17 cellular contexts compared by ENCODE assay signal in the genomic region with DNA sequence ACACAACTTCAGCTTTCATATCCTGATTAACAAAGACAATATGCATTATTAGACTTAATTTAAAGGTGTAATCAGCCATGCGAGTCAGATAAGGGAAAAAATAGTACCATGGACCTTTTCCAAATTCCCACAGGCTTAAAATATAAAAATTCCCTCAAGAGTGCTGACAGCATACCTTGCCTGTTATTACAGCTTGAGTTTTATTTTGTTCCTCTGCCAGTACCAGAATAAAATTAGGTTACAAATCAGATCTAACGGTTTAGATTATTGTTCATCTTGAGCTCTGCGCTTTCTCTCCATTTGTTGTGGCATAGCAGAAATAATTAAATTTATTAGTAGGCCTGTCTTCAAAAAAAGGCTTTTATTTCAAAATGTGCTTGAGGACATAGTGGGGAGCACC.
DNase-seq lines count a peak whose midpoint lies in the region; ATAC-seq, FAIRE-seq and TF ChIP-seq lines count a peak whose summit lies in the region.
"Had no signal": no experiment of that assay in that cellular context is flagged by ENCODE, and none has a peak within 500 bp of the region (broad histone marks: within the 10 kb centered on the region; RNA-seq: fewer than 3 reads in every experiment).

No MANE protein-coding gene starts in this region.

- intact Hi-C loops in heart left ventricle (cut with DNase I): loop anchor here in 3 of 10 donors (5.0 kb wide), 2 partner anchors 36 to 91 kb away; no protein-coding TSS in a partner anchor
- intact Hi-C loops in right cardiac atrium (cut with DNase I): no loop called here

- ATAC-seq in heart left ventricle (no peak), right cardiac atrium (no peak)

- no peak overlapping the region for H3K4ac ChIP-seq in neuronal stem cell (ENCODE audit: low read length)

- H3K9me3 ChIP-seq in heart left ventricle (no peaks in the 10 kb centered on the region), right cardiac atrium (ENCODE audit: control insufficient read depth, low read length) (no peaks in the 10 kb centered on the region), parathyroid adenoma (ENCODE audit: control insufficient read depth, low read length) (no peaks in the 10 kb centered on the region), neuronal stem cell (replicated peaks in 1 of 2; ENCODE audit: control insufficient read depth in 2 of 2, insufficient read depth in 1 of 2, low read depth in 1 of 2, low read length in 2 of 2) (no peaks in the 10 kb centered on the region)
- H3K9me3 ChIP-seq: BLaER1 had no signal

- no peaks in the 10 kb centered on the region for H3K79me1 ChIP-seq in neuronal stem cell (ENCODE audit: low read depth, low read length)

- H3K14ac ChIP-seq in neuronal stem cell (ENCODE audit: low read length): no peak overlapping the region

- no peak overlapping the region for H2BK120ac ChIP-seq in neuronal stem cell (ENCODE audit: low read depth, low read length)

- WGBS in heart left ventricle, 4 donors: 32 to 45% (median 35%) methylated on average over 3 of the region's 3 CpGs
- 53% methylated on average over 3 of the region's 3 CpGs for WGBS in right cardiac atrium
- WGBS in neuronal stem cell (ENCODE audit: extremely low coverage in 2 of 2, insufficient read length in 2 of 2, insufficient replicate concordance in 1 of 2), 2 donors: no CpG with 5 or more reads among the region's 3 CpGs

- H2AFZ ChIP-seq in parathyroid adenoma: no peak overlapping the region
- H2AFZ ChIP-seq in neuronal stem cell (ENCODE audit: low read length): no peak overlapping the region

- no peak overlapping the region for H4K91ac ChIP-seq in neuronal stem cell (ENCODE audit: low read depth, low read length, poor library complexity)

- H3K4me1 ChIP-seq in heart left ventricle (peaks cover 11 to 81% (median 63%) of the 10 kb centered on the region in 12 donors), right cardiac atrium (ENCODE audit: control insufficient read depth, insufficient read depth, low read length) (peaks cover 11% of the 10 kb centered on the region), parathyroid adenoma (peaks cover 70% of the 10 kb centered on the region), neuronal stem cell (ENCODE audit: control insufficient read depth in 2 of 2, insufficient read depth in 1 of 2, low read depth in 1 of 2, low read length in 2 of 2) (peaks cover 9 to 10% of the 10 kb centered on the region in 2 donors)
- H3K4me1 ChIP-seq: BLaER1 had no signal

- H2BK5ac ChIP-seq in neuronal stem cell (ENCODE audit: low read length): no peak overlapping the region

- H3K36me3 ChIP-seq in heart left ventricle (no peaks in the 10 kb centered on the region), parathyroid adenoma (ENCODE audit: control insufficient read depth, insufficient read depth, low read length) (no peaks in the 10 kb centered on the region), neuronal stem cell (replicated peaks in 1 of 2; ENCODE audit: control insufficient read depth in 2 of 2, insufficient read depth in 2 of 2, low read length in 2 of 2) (no peaks in the 10 kb centered on the region)
- H3K36me3 ChIP-seq: BLaER1 had no signal

- TF ChIP-seq CTCF in heart left ventricle (IDR thresholded peaks at IDR 0.05): no peak
- TF ChIP-seq CTCF in coronary artery (IDR thresholded peaks at IDR 0.05): no peak
- no peak for TF ChIP-seq CTCF in parathyroid adenoma (IDR thresholded peaks at IDR 0.05)

- TF ChIP-seq POLR2A in heart left ventricle (IDR thresholded peaks at IDR 0.05): no peak
- no peak for TF ChIP-seq POLR2A in H54 (IDR thresholded peaks at IDR 0.05; ENCODE audit: low read depth, low read length)

- H3K4me2 ChIP-seq in parathyroid adenoma (ENCODE audit: low read length) (no peak overlapping the region), neuronal stem cell (ENCODE audit: insufficient read depth, low read length, poor library complexity, severe bottlenecking) (no peak overlapping the region)
- H3K4me2 ChIP-seq: BLaER1 had no signal

- H2AK5ac ChIP-seq in neuronal stem cell (ENCODE audit: low read depth, low read length): no peak overlapping the region

- no peak for DNase-seq in heart left ventricle
- no peak for DNase-seq in right cardiac atrium
- DNase-seq in H54 (ENCODE audit: insufficient read length, low spot score): no peak
- DNase-seq in coronary artery (ENCODE audit: low spot score): no peak
- no peak for DNase-seq in OCI-M1 (lab: John Stamatoyannopoulos, UW)
- no peak for DNase-seq in neuronal stem cell (ENCODE audit: low spot score)
- DNase-seq in activated CD4-positive, CD25-positive, alpha-beta regulatory T cell treated with anti-CD3 and anti-CD28 coated beads, Interleukin-2, amount 50 U/mL, for 72 hours: no peak
- DNase-seq: 8988T; Calu3; CD4-positive, alpha-beta memory T cell; DMS79 treated with DMSO at 0.1 percent for 48 hours; GF-D8; GOT3; H9 had no signal

- peak; percentile 11 for FAIRE-seq in H54 (lab: Jason Lieb, UNC)
- FAIRE-seq: HepG2 had no signal

- H2BK12ac ChIP-seq in neuronal stem cell (ENCODE audit: low read length): no peak overlapping the region

- H3K23ac ChIP-seq in neuronal stem cell (ENCODE audit: low read depth, low read length, poor library complexity): no peak overlapping the region

- peaks cover 26% of the 10 kb centered on the region for H3K79me2 ChIP-seq in parathyroid adenoma

- no peak overlapping the region for H3K18ac ChIP-seq in neuronal stem cell (ENCODE audit: low read length)

- H3K4me3 ChIP-seq in heart left ventricle (no peak overlapping the region), right cardiac atrium (ENCODE audit: low read length) (no peak overlapping the region), coronary artery (no peak overlapping the region), parathyroid adenoma (ENCODE audit: low read depth, low read length) (no peak overlapping the region), neuronal stem cell (ENCODE audit: low read length in 2 of 2) (no peak overlapping the region)
- H3K4me3 ChIP-seq: BLaER1 had no signal

- H3K27ac ChIP-seq in heart left ventricle (peak overlapping the region in 10 of 12 donors; percentile 4 to 83 (median 74)), right cardiac atrium (ENCODE audit: low read length) (no peak overlapping the region), coronary artery (peak overlapping the region; percentile 31 to 47), parathyroid adenoma (peak overlapping the region; percentile 86), neuronal stem cell (replicated peaks; ENCODE audit: low read length) (no peak overlapping the region)
- H3K27ac ChIP-seq: BLaER1 had no signal

- H2BK15ac ChIP-seq in neuronal stem cell (ENCODE audit: low read length): no peak overlapping the region

- no peak overlapping the region for H3K9ac ChIP-seq in parathyroid adenoma
- no peak overlapping the region for H3K9ac ChIP-seq in neuronal stem cell (ENCODE audit: low read depth, low read length, poor library complexity)
- H3K9ac ChIP-seq: BLaER1 had no signal

- no peak overlapping the region for H4K8ac ChIP-seq in neuronal stem cell (ENCODE audit: low read depth, low read length)

- no peaks in the 10 kb centered on the region for H3K27me3 ChIP-seq in heart left ventricle
- no peaks in the 10 kb centered on the region for H3K27me3 ChIP-seq in right cardiac atrium (ENCODE audit: control insufficient read depth, insufficient read depth)
- no peaks in the 10 kb centered on the region for H3K27me3 ChIP-seq in parathyroid adenoma (ENCODE audit: control insufficient read depth, insufficient read depth, low read length)
- no peaks in the 10 kb centered on the region for H3K27me3 ChIP-seq in neuronal stem cell (ENCODE audit: control insufficient read depth in 3 of 3, insufficient read depth in 3 of 3, low read depth in 1 of 3, low read length in 3 of 3)
- H3K27me3 ChIP-seq: BLaER1 had no signal

Comparison
In these comparisons a context has a peak if more than half of its experiments do, and no peak if none do; other contexts are left out.
1. H3K27ac ChIP-seq: peak in heart left ventricle (10 of 12), coronary artery (2 of 2) and parathyroid adenoma (single experiment); none in right cardiac atrium (single experiment) and neuronal stem cell (single experiment).